Comparison of ENCODE assay signal across 2 cellular contexts in genomic region chr3:66196633-66197032, GRCh38.
TF ChIP-seq lines count a peak whose summit lies in the region.

No MANE protein-coding gene starts in this region.

TF ChIP-seq in SK-N-SH, 30 proteins besides CTCF, POLR2A, EP300 and RAD21 (continued from another document):
- no peak for TF ChIP-seq MAX (IDR thresholded peaks at IDR 0.05; ENCODE audit: low read depth)

TF ChIP-seq in SK-N-SH treated with all-trans-retinoic acid at 6 μM for 48 hours, 23 proteins besides CTCF, POLR2A, EP300 and RAD21 (continued from another document):
- no peak for TF ChIP-seq CSRNP3 (CRISPR knock-in tag; IDR thresholded peaks at IDR 0.05)
- no peak for TF ChIP-seq TSHZ2 (CRISPR knock-in tag; IDR thresholded peaks at IDR 0.05)
- TF ChIP-seq CREB5 (CRISPR knock-in tag; IDR thresholded peaks at IDR 0.05; ENCODE audit: low read depth) = no peak
- no peak for TF ChIP-seq CSDC2 (CRISPR knock-in tag; IDR thresholded peaks at IDR 0.05)
- TF ChIP-seq TCF4 (CRISPR knock-in tag; IDR thresholded peaks at IDR 0.05; ENCODE audit: borderline replicate concordance) = no peak
- TF ChIP-seq PPARA (CRISPR knock-in tag; IDR thresholded peaks at IDR 0.05; ENCODE audit: borderline replicate concordance) = no peak
- TF ChIP-seq OSR1 (CRISPR knock-in tag; IDR thresholded peaks at IDR 0.05) = no peak
TF ChIP-seq in SK-N-SH treated with all-trans-retinoic acid at 6 μM for 48 hours: peak in this region for 0.
